In genomic region chr6:168109171-168109570, GRCh38 we compare ENCODE assay signal across 24 cellular contexts. TPM values are rescaled to one million over a fixed set of nuclear protein-coding genes. Genes with fewer than 3 reads are reported as not detected.
"Had no signal": no experiment of that assay in that cellular context is flagged by ENCODE, and none has a peak within 500 bp of the region (broad histone marks: within the 10 kb centered on the region; RNA-seq: fewer than 3 reads in every experiment).

No MANE protein-coding gene starts in this region.

- H3K27me3 ChIP-seq: heart left ventricle, neural progenitor cell, ovary, right lobe of liver, stomach had no signal

- H3K36me3 ChIP-seq: heart left ventricle, neural progenitor cell, ovary, right lobe of liver, stomach, thoracic aorta had no signal

- H3K9me3 ChIP-seq: heart left ventricle, mucosa of descending colon, ovary, right lobe of liver, stomach, thoracic aorta had no signal

- H3K9me3 Mint-ChIP-seq: neural progenitor cell had no signal

- H3K4me3 Mint-ChIP-seq: naive thymus-derived CD8-positive, alpha-beta T cell; neural progenitor cell had no signal

- H3K36me3 Mint-ChIP-seq: naive thymus-derived CD8-positive, alpha-beta T cell; neural progenitor cell had no signal

- DNase-seq: effector memory CD4-positive, alpha-beta T cell; hippocampal formation; kidney glomerular epithelial cell; mucosa of descending colon; nucleus accumbens; stimulated activated CD4-positive, alpha-beta T cell treated with anti-CD3 and anti-CD28 coated beads, Interleukin-2, amount 100 ng/mL, for 24 hours; stimulated activated naive CD4-positive, alpha-beta T cell; stomach; substantia nigra; trophoblast cell had no signal

- H3K4me1 ChIP-seq: neural progenitor cell, right lobe of liver had no signal

- ATAC-seq: esophagus mucosa; heart left ventricle; left lobe of liver; mucosa of descending colon; naive thymus-derived CD8-positive, alpha-beta T cell had no signal

- H3K27ac ChIP-seq: heart left ventricle, neural progenitor cell, ovary, right lobe of liver, stomach, thoracic aorta had no signal

- H3K4me1 Mint-ChIP-seq: naive thymus-derived CD8-positive, alpha-beta T cell had no signal

- H3K4me3 ChIP-seq: heart left ventricle, mucosa of descending colon, neural progenitor cell, ovary, right lobe of liver, stomach, thoracic aorta had no signal

- H3K27ac Mint-ChIP-seq: neural progenitor cell, progenitor cell of endocrine pancreas had no signal

- FAIRE-seq: endometrium, frontal cortex, urothelium cell line had no signal

RNA-seq across cellular contexts. Expression of gene FRMD1, which starts 30.2 kb away (rescaled TPM):
- total RNA-seq: esophagus mucosa; fibroblast of lung; frontal cortex; glomerular endothelial cell; naive thymus-derived CD8-positive, alpha-beta T cell; progenitor cell of endocrine pancreas; thoracic aorta had no signal
- polyA plus RNA-seq: fibroblast of lung; naive thymus-derived CD8-positive, alpha-beta T cell had no signal
